21 cellular contexts compared by ENCODE assay signal in the genomic region with DNA sequence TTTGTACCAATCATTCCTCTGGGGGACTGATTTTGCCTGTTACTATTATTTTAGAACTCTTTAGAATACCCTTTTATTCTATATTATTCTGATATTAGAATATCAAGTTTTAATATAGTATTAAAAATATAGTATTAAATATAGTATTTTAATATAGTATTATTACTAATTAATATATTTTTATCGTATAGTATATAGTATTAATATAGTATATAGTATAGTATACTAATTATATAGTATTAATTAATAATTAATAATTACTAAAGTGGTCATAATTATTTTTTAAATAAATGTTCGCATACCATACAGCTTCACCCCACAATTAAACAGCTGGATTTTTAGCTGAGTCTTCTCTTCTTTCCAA.
DNase-seq lines count a peak whose midpoint lies in the region; ATAC-seq, FAIRE-seq and TF ChIP-seq lines count a peak whose summit lies in the region.
"Had no signal": no experiment of that assay in that cellular context is flagged by ENCODE, and none has a peak within 500 bp of the region (broad histone marks: within the 10 kb centered on the region; RNA-seq: fewer than 3 reads in every experiment).

No MANE protein-coding gene starts in this region.

- H3K4me1 Mint-ChIP-seq in nephron (peaks cover 33% of the 10 kb centered on the region), type B pancreatic cell (ENCODE audit: unreplicated experiment) (peaks cover 28% of the 10 kb centered on the region)

- intact Hi-C loops in left cardiac atrium (cut with DNase I) (loop anchor here in 1 of 2 donors (5.0 kb wide), 1 partner anchor 72 kb away; a partner anchor contains a TSS), mucosa of descending colon (cut with DNase I, micrococcal nuclease) (loop anchor here in 1 of 2 donors (10.0 kb wide), 1 partner anchor 70 kb away; a partner anchor contains a TSS)

- H3K27me3 Mint-ChIP-seq in nephron (ENCODE audit: low read depth) (peaks cover 12% of the 10 kb centered on the region), type B pancreatic cell (peaks cover 3% of the 10 kb centered on the region)
- H3K27me3 Mint-ChIP-seq: activated CD8-positive, alpha-beta memory T cell treated with anti-CD3 and anti-CD28 coated beads, Interleukin-2, amount 10 ng/mL, durations not matched to agents 7 days and 5 days had no signal

- H3K4me3 ChIP-seq in right atrium auricular region (no peak overlapping the region), mucosa of descending colon (no peak overlapping the region)
- H3K4me3 ChIP-seq: lung, neural progenitor cell, Peyer's patch, suprapubic skin had no signal

- H3K9me3 Mint-ChIP-seq in nephron (no peaks in the 10 kb centered on the region), type B pancreatic cell (no peaks in the 10 kb centered on the region)
- H3K9me3 Mint-ChIP-seq: neural progenitor cell had no signal

- ATAC-seq in left cardiac atrium (no peak), GM21576 (IDR thresholded peaks at IDR 0.05; ENCODE audit: unreplicated experiment) (no peak), mucosa of descending colon (no peak), GM21447 (IDR thresholded peaks at IDR 0.05; ENCODE audit: unreplicated experiment) (no peak)
- ATAC-seq: activated CD8-positive, alpha-beta memory T cell treated with anti-CD3 and anti-CD28 coated beads, Interleukin-2, amount 10 ng/mL, durations not matched to agents 7 days and 5 days had no signal

- FAIRE-seq in endometrium (lab: Jason Lieb, UNC): peak; percentile 33
- FAIRE-seq: GM12891 had no signal

- H3K4me1 ChIP-seq in right atrium auricular region (peaks cover 0 to 71% of the 10 kb centered on the region in 2 donors), mucosa of descending colon (ENCODE audit: low read depth) (peaks cover 4% of the 10 kb centered on the region)
- H3K4me1 ChIP-seq: neural progenitor cell had no signal

- TF ChIP-seq CTCF in right atrium auricular region (IDR thresholded peaks at IDR 0.05): no peak
- no peak for TF ChIP-seq CTCF in nephron (IDR thresholded peaks at IDR 0.05; ENCODE audit: unreplicated experiment in 3 of 3)
- no peak for TF ChIP-seq CTCF in type B pancreatic cell (conservative IDR thresholded peaks at IDR 0.05)
- TF ChIP-seq CTCF in mucosa of descending colon (IDR thresholded peaks at IDR 0.05): no peak

- H3K4me3 Mint-ChIP-seq in nephron (no peak overlapping the region), type B pancreatic cell (no peak overlapping the region)
- H3K4me3 Mint-ChIP-seq: activated CD8-positive, alpha-beta memory T cell treated with anti-CD3 and anti-CD28 coated beads, Interleukin-2, amount 10 ng/mL, durations not matched to agents 7 days and 5 days; neural progenitor cell had no signal

- H3K36me3 Mint-ChIP-seq in nephron (ENCODE audit: low read depth): no peaks in the 10 kb centered on the region
- no peaks in the 10 kb centered on the region for H3K36me3 Mint-ChIP-seq in type B pancreatic cell
- H3K36me3 Mint-ChIP-seq: activated CD8-positive, alpha-beta memory T cell treated with anti-CD3 and anti-CD28 coated beads, Interleukin-2, amount 10 ng/mL, durations not matched to agents 7 days and 5 days; neural progenitor cell had no signal

- no peak for DNase-seq in right atrium auricular region (ENCODE audit: low spot score)
- no peak for DNase-seq in left cardiac atrium
- no peak for DNase-seq in type B pancreatic cell (ENCODE audit: extremely low spot score, unreplicated experiment)
- no peak for DNase-seq in mucosa of descending colon
- DNase-seq: activated CD4-positive, alpha-beta T cell treated with anti-CD3 and anti-CD28 coated beads, Interleukin-2, amount 50 U/mL, for 1 hour; activated CD8-positive, alpha-beta memory T cell treated with anti-CD3 and anti-CD28 coated beads, Interleukin-2, amount 10 ng/mL, durations not matched to agents 7 days and 5 days; activated naive CD4-positive, alpha-beta T cell treated with anti-CD3 and anti-CD28 coated beads, Interleukin-2, amount 50 U/mL, for 16 hours; H7; NCI-H1092; NCI-H187; NCI-H526 treated with DMSO at 0.1 percent for 48 hours; Peyer's patch had no signal

- peak overlapping the region in 2 of 3 experiments; percentile 78 to 91 for H3K27ac Mint-ChIP-seq in nephron
- H3K27ac Mint-ChIP-seq in type B pancreatic cell: peak overlapping the region; percentile 27
- H3K27ac Mint-ChIP-seq: activated CD8-positive, alpha-beta memory T cell treated with anti-CD3 and anti-CD28 coated beads, Interleukin-2, amount 10 ng/mL, durations not matched to agents 7 days and 5 days; neural progenitor cell had no signal

- H3K9me3 ChIP-seq in right atrium auricular region (no peaks in the 10 kb centered on the region), mucosa of descending colon (no peaks in the 10 kb centered on the region)
- H3K9me3 ChIP-seq: Peyer's patch, suprapubic skin had no signal

- no peaks in the 10 kb centered on the region for H3K27me3 ChIP-seq in right atrium auricular region
- H3K27me3 ChIP-seq: neural progenitor cell, Peyer's patch, suprapubic skin had no signal

- H3K36me3 ChIP-seq in right atrium auricular region (no peaks in the 10 kb centered on the region), mucosa of descending colon (ENCODE audit: low read depth) (no peaks in the 10 kb centered on the region)
- H3K36me3 ChIP-seq: neural progenitor cell, Peyer's patch, suprapubic skin had no signal

- H3K27ac ChIP-seq in right atrium auricular region: peak overlapping the region; percentile 88 to 95
- H3K27ac ChIP-seq: epithelial cell of prostate, neural progenitor cell, suprapubic skin had no signal
